22 cellular contexts compared by ENCODE assay signal in genomic region chr7:124489082-124489819, GRCh38.
DNase-seq lines count a peak whose midpoint lies in the region; ATAC-seq, FAIRE-seq and TF ChIP-seq lines count a peak whose summit lies in the region.
"Had no signal": no experiment of that assay in that cellular context is flagged by ENCODE, and none has a peak within 500 bp of the region (broad histone marks: within the 10 kb centered on the region; RNA-seq: fewer than 3 reads in every experiment).

No MANE protein-coding gene starts in this region.

- no peaks in the 10 kb centered on the region for H3K36me3 Mint-ChIP-seq in activated naive CD8-positive, alpha-beta T cell treated with anti-CD3 and anti-CD28 coated beads for 36 hours
- H3K36me3 Mint-ChIP-seq: CD8-positive, alpha-beta T cell had no signal

- FAIRE-seq in A549 (lab: Jason Lieb, UNC): no peak
- FAIRE-seq: GM12892, GM19239 had no signal

- H3K4me3 ChIP-seq in A549 (peak overlapping the region; percentile 18; the same call in 1 of the 3 replicates), dorsolateral prefrontal cortex (peak overlapping the region in 34 of 59 donors; percentile 14 to 63 (median 40)), liver (ENCODE audit: low read depth in 1 of 3, low read length in 3 of 3) (peak overlapping the region in 2 of 3 donors; percentile 40 to 61)
- H3K4me3 ChIP-seq: GM23248, MG63, SJSA1 had no signal

- H3K4me2 ChIP-seq in A549: peak overlapping the region; percentile 53

- CTCF ChIA-PET in A549 (lab: Yijun Ruan, JAX): no interaction called here

- no peak overlapping the region for H3K4me3 Mint-ChIP-seq in activated naive CD8-positive, alpha-beta T cell treated with anti-CD3 and anti-CD28 coated beads for 36 hours
- H3K4me3 Mint-ChIP-seq: B cell; CD8-positive, alpha-beta T cell; H9 had no signal

- ATAC-seq in A549 (no peak), GM21737 (IDR thresholded peaks at IDR 0.05; ENCODE audit: unreplicated experiment) (no peak)
- ATAC-seq: CD8-positive, alpha-beta T cell had no signal

- H3K36me3 ChIP-seq in liver (ENCODE audit: control insufficient read depth in 4 of 4, insufficient read depth in 3 of 4, low read depth in 1 of 4, low read length in 3 of 4): no peaks in the 10 kb centered on the region
- H3K36me3 ChIP-seq: MG63, SJSA1 had no signal

- WGBS in A549 (ENCODE audit: missing lambda C conversion rate): 44% methylated on average over 5 of the region's 5 CpGs
- 26% methylated on average over 5 of the region's 5 CpGs for WGBS in liver

- DNase-seq in A549 (ENCODE audit: low read depth in 1 of 2, low spot score in 1 of 2) (no peak), NCI-H69 (lab: John Stamatoyannopoulos, UW) (peak; percentile 78), dorsolateral prefrontal cortex (no peak), COLO668 (lab: John Stamatoyannopoulos, UW; ENCODE audit: unreplicated experiment) (no peak), AG20443 (ENCODE audit: low spot score) (no peak)
- DNase-seq in activated naive CD8-positive, alpha-beta T cell treated with anti-CD3 and anti-CD28 coated beads for 36 hours: no peak
- DNase-seq: CD8-positive, alpha-beta T cell; DMS 273 treated with DMSO at 0.1 percent for 48 hours; DND-41; GM23248; H9; IMR-90; KG1; MG63; NCI-H446 had no signal

- no peak for TF ChIP-seq POLR2A in A549 (IDR thresholded peaks at IDR 0.05; ENCODE audit: low read length)

- H3K27ac ChIP-seq in A549: 0 out of 6 replicates have a peak overlapping the region, but pooled peaks have one; percentile 14 to 35
- H3K27ac ChIP-seq in dorsolateral prefrontal cortex: no peak overlapping the region
- peak overlapping the region; percentile 39 to 75 for H3K27ac ChIP-seq in liver (ENCODE audit: low read depth in 1 of 2, low read length in 2 of 2)
- H3K27ac ChIP-seq: C4-2B, GM23248, SJSA1 had no signal

- H3K4me1 ChIP-seq in A549: peaks cover 8% of the 10 kb centered on the region
- H3K4me1 ChIP-seq in liver (ENCODE audit: control insufficient read depth in 4 of 4, insufficient read depth in 4 of 4, low read length in 3 of 4): peaks cover 0 to 21% (median 15%) of the 10 kb centered on the region in 4 donors
- H3K4me1 ChIP-seq: SJSA1 had no signal

- no peaks in the 10 kb centered on the region for H3K9me3 ChIP-seq in A549
- no peaks in the 10 kb centered on the region for H3K9me3 ChIP-seq in liver (ENCODE audit: control insufficient read depth in 4 of 4, low read length in 3 of 4)
- H3K9me3 ChIP-seq: MG63, SJSA1 had no signal

- no peak for TF ChIP-seq RAD21 in A549 (conservative IDR thresholded peaks at IDR 0.05 in 1 of 2, IDR thresholded peaks at IDR 0.05 in 1 of 2)
- peak in 1 of 2 donors; percentile 41 for TF ChIP-seq RAD21 in liver (IDR thresholded peaks at IDR 0.05)

- H3K27ac Mint-ChIP-seq in activated naive CD8-positive, alpha-beta T cell treated with anti-CD3 and anti-CD28 coated beads for 36 hours: no peak overlapping the region
- H3K27ac Mint-ChIP-seq: B cell; CD8-positive, alpha-beta T cell had no signal

- H3K27me3 Mint-ChIP-seq in activated naive CD8-positive, alpha-beta T cell treated with anti-CD3 and anti-CD28 coated beads for 36 hours: no peaks in the 10 kb centered on the region
- H3K27me3 Mint-ChIP-seq: B cell had no signal

- no peaks in the 10 kb centered on the region for H3K4me1 Mint-ChIP-seq in activated naive CD8-positive, alpha-beta T cell treated with anti-CD3 and anti-CD28 coated beads for 36 hours
- H3K4me1 Mint-ChIP-seq: B cell had no signal

- H3K9me3 Mint-ChIP-seq in activated naive CD8-positive, alpha-beta T cell treated with anti-CD3 and anti-CD28 coated beads for 36 hours: peaks cover 3% of the 10 kb centered on the region
- H3K9me3 Mint-ChIP-seq: H9 had no signal

- POLR2A ChIA-PET in A549 (lab: Yijun Ruan, JAX): no interaction called here

- peak overlapping the region in 1 of 2 donors; percentile 71 for H3K9ac ChIP-seq in liver (ENCODE audit: low read depth in 1 of 2, low read length in 2 of 2)
- H3K9ac ChIP-seq: GM23248 had no signal

- intact Hi-C loops in dorsolateral prefrontal cortex (cut with DNase I): no loop called here

- TF ChIP-seq CTCF in A549 (IDR thresholded peaks at IDR 0.05) (no peak), dorsolateral prefrontal cortex (IDR thresholded peaks at IDR 0.05 in 54 of 56, conservative IDR thresholded peaks at IDR 0.05 in 2 of 56; ENCODE audit: low read depth in 1 of 56, partially characterized antibody in 56 of 56) (no peak), liver (IDR thresholded peaks at IDR 0.05; ENCODE audit: low read depth, low read length, missing input control) (no peak)

- no peak for TF ChIP-seq EP300 in A549 (IDR thresholded peaks at IDR 0.05)

- no peaks in the 10 kb centered on the region for H3K27me3 ChIP-seq in dorsolateral prefrontal cortex
- H3K27me3 ChIP-seq in liver (ENCODE audit: control insufficient read depth in 4 of 4, insufficient read depth in 4 of 4, low read length in 3 of 4): no peaks in the 10 kb centered on the region
- H3K27me3 ChIP-seq: MG63, SJSA1 had no signal

TF ChIP-seq in A549, 52 proteins besides CTCF, POLR2A, EP300 and RAD21 (continues in another document):
- TF ChIP-seq FOSB (CRISPR knock-in tag; IDR thresholded peaks at IDR 0.05): no peak
- TF ChIP-seq HES2 (IDR thresholded peaks at IDR 0.05): no peak
- no peak for TF ChIP-seq PBX3 (IDR thresholded peaks at IDR 0.05)
- no peak for TF ChIP-seq KDM1A (IDR thresholded peaks at IDR 0.05; ENCODE audit: low read depth)
- no peak for TF ChIP-seq RNF2 (IDR thresholded peaks at IDR 0.05; ENCODE audit: borderline replicate concordance, low read depth)
- TF ChIP-seq MAZ (IDR thresholded peaks at IDR 0.05; ENCODE audit: borderline replicate concordance, low read depth, low read length): no peak
- no peak for TF ChIP-seq TFCP2L1 (CRISPR knock-in tag; IDR thresholded peaks at IDR 0.05)
- TF ChIP-seq FOSL2 (IDR thresholded peaks at IDR 0.05): no peak
- no peak for TF ChIP-seq FOSL2 (CRISPR knock-in tag; IDR thresholded peaks at IDR 0.05)
- TF ChIP-seq MAX (IDR thresholded peaks at IDR 0.05): no peak
- no peak for TF ChIP-seq ZNF302 (CRISPR knock-in tag; IDR thresholded peaks at IDR 0.05)
- TF ChIP-seq HEYL (CRISPR knock-in tag; IDR thresholded peaks at IDR 0.05): no peak
- TF ChIP-seq MAFK (IDR thresholded peaks at IDR 0.05; ENCODE audit: partially characterized antibody): no peak
- TF ChIP-seq CHD4 (IDR thresholded peaks at IDR 0.05; ENCODE audit: borderline replicate concordance): no peak
- TF ChIP-seq MYC (IDR thresholded peaks at IDR 0.05; ENCODE audit: borderline replicate concordance, low read length): no peak
- no peak for TF ChIP-seq GATA3 (IDR thresholded peaks at IDR 0.05; ENCODE audit: borderline replicate concordance)

TF ChIP-seq in liver, 16 proteins besides CTCF, POLR2A, EP300 and RAD21:
- TF ChIP-seq GABPA (IDR thresholded peaks at IDR 0.05 in 1 of 2, conservative IDR thresholded peaks at IDR 0.05 in 1 of 2) (no peak), MAX (IDR thresholded peaks at IDR 0.05) (no peak), FOXA2 (IDR thresholded peaks at IDR 0.05) (no peak), FOXA1 (IDR thresholded peaks at IDR 0.05) (no peak), JUND (IDR thresholded peaks at IDR 0.05) (peak; percentile 29 to 34), HNF4G (IDR thresholded peaks at IDR 0.05) (peak; percentile 67), REST (IDR thresholded peaks at IDR 0.05) (peak; percentile 27), RXRA (IDR thresholded peaks at IDR 0.05) (peak; percentile 56 to 67), SP1 (IDR thresholded peaks at IDR 0.05) (peak; percentile 89), HNF4A (conservative IDR thresholded peaks at IDR 0.05) (peak; percentile 85 to 90), TAF1 (conservative IDR thresholded peaks at IDR 0.05) (no peak), YY1 (IDR thresholded peaks at IDR 0.05) (no peak), ATF3 (IDR thresholded peaks at IDR 0.05) (no peak)
TF ChIP-seq in liver: peak in this region for 6.

Comparison
In these comparisons a context has a peak if more than half of its experiments do, and no peak if none do; other contexts are left out.
1. H3K27ac ChIP-seq: peak in A549 (2 of 2) and liver (2 of 2); none in dorsolateral prefrontal cortex (0 of 59).
2. Peak in every context shown above with its lines, with median percentiles within 50 percentile points of each other: H3K4me3 ChIP-seq.